Comparison of ENCODE assay signal across 1 cellular context in genomic region chr2:177207101-177207500, GRCh38.
A peak's percentile ranks its signal among the peaks of the same experiment; 100 is the strongest.
TF ChIP-seq lines count a peak whose summit lies in the region.

No MANE protein-coding gene starts in this region.

TF ChIP-seq in GM12878, 131 proteins besides CTCF, POLR2A, EP300 and RAD21 (continued from another document):
- TF ChIP-seq RAD51 (IDR thresholded peaks at IDR 0.05), result peak; percentile 18; the same call in 1 of the 2 replicates
- no peak for TF ChIP-seq SUZ12 (IDR thresholded peaks at IDR 0.05; ENCODE audit: unreplicated experiment)
- no peak for TF ChIP-seq HCFC1 (IDR thresholded peaks at IDR 0.05; ENCODE audit: low read length)
- TF ChIP-seq BHLHE40 (IDR thresholded peaks at IDR 0.05; ENCODE audit: borderline replicate concordance in 1 of 2, low read depth in 2 of 2, low read length in 1 of 2), result peak; percentile 62 to 74; a peak in 2 of 4 replicates
- TF ChIP-seq ZNF274 (IDR thresholded peaks at IDR 0.05; ENCODE audit: insufficient read depth, insufficient read length), result no peak
- 0 out of 2 replicates have a peak, but pooled peaks have one; percentile 21 for TF ChIP-seq MEF2A (IDR thresholded peaks at IDR 0.05; ENCODE audit: insufficient read depth, low read depth, low read length)
- no peak for TF ChIP-seq ATF3 (IDR thresholded peaks at IDR 0.05; ENCODE audit: borderline replicate concordance, extremely low read depth, low read depth, low read length)
- peak; percentile 80 for TF ChIP-seq EED (IDR thresholded peaks at IDR 0.05; ENCODE audit: low read depth)
- 0 out of 2 replicates have a peak, but pooled peaks have one; percentile 16 for TF ChIP-seq ATF7 (IDR thresholded peaks at IDR 0.05; ENCODE audit: low read depth)
- TF ChIP-seq ZNF207 (IDR thresholded peaks at IDR 0.05; ENCODE audit: borderline replicate concordance), result no peak
- no peak for TF ChIP-seq CEBPZ (IDR thresholded peaks at IDR 0.05; ENCODE audit: low read depth, low read length)
- TF ChIP-seq ZNF622 (IDR thresholded peaks at IDR 0.05), result no peak
- 0 out of 2 replicates have a peak, but pooled peaks have one; percentile 38 for TF ChIP-seq PAX5 (IDR thresholded peaks at IDR 0.05; ENCODE audit: borderline replicate concordance, low read depth, low read length)
- no peak for TF ChIP-seq SMAD5 (IDR thresholded peaks at IDR 0.05; ENCODE audit: low read depth)
- no peak for TF ChIP-seq ZNF217 (IDR thresholded peaks at IDR 0.05)
- TF ChIP-seq NFIC (IDR thresholded peaks at IDR 0.05; ENCODE audit: low read depth, low read length), result peak; percentile 64; the same call in 1 of the 2 replicates
- TF ChIP-seq NFXL1 (IDR thresholded peaks at IDR 0.05; ENCODE audit: borderline replicate concordance), result no peak
